18 cellular contexts compared by ENCODE assay signal in the genomic region with DNA sequence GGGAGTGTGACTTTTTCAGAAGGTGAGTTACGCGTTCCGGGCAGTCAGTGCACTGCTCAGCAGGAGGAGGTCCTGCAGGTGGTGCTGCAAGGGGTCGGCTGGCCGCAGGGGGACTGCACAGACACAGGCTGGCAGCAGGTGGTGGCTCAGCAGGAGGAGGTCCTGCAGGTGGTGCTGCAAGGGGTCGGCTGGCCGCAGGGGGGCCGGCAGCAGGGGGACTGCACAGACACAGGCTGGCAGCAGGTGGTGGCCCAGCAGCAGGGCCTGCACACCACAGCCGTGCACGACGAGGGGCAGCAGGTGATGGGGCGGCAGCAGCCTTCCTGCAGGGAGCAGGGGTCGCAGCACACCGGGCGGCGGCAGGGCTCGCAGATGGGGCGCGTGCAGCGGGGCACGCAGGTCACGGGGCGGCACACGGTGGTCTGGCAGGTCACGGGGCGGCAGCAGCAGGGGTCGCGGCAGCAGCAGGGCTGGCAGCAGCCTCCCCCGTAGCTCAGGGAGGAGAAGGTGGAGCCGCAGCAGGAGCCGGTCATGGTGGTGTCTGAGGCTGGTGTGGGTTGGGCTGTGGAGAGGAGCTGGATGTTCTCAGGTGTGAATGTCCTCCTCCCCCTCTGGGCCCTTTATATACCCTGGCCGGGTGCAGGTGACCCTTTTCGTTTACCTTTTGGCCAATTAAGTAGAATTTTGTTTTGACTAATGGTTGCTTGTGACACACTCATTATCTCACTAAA. TPM values are rescaled to one million over a fixed set of nuclear protein-coding genes. Genes with fewer than 3 reads are reported as not detected.
"Had no signal": no experiment of that assay in that cellular context is flagged by ENCODE, and none has a peak within 500 bp of the region (broad histone marks: within the 10 kb centered on the region; RNA-seq: fewer than 3 reads in every experiment).

A gene with protein sequence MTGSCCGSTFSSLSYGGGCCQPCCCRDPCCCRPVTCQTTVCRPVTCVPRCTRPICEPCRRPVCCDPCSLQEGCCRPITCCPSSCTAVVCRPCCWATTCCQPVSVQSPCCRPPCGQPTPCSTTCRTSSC (minus strand): TSS at position 582 of the 731 bp plus-strand sequence. CDS start 49 bp downstream, at position 533.

RNA-seq across cellular contexts. Expression of the gene that starts here (rescaled TPM):
- total RNA-seq: activated CD4-positive, alpha-beta memory T cell treated with anti-CD3 and anti-CD28 coated beads, Interleukin-2, amount 10 ng/mL, durations not matched to agents 7 days and 5 days; activated CD4-positive, alpha-beta T cell treated with anti-CD3 and anti-CD28 coated beads, Interleukin-2, amount 10 ng/mL, durations not matched to agents 7 days and 5 days; activated naive CD8-positive, alpha-beta T cell treated with anti-CD3 and anti-CD28 coated beads, Interleukin-2, amount 10 ng/mL, durations not matched to agents 7 days and 5 days; breast epithelium; endodermal cell; esophagus muscularis mucosa; glomerular endothelial cell; heart right ventricle; kidney epithelial cell; mesenteric fat pad; mucosa of gallbladder; pulmonary artery endothelial cell; right atrium auricular region; spleen; testis; transverse colon; uterus had no signal
- polyA plus RNA-seq: heart right ventricle, neural cell, spleen had no signal
